ENCODE assay signal across 1 cellular context in genomic region chr9:128104171-128104618, GRCh38.
A peak's percentile ranks its signal among the peaks of the same experiment; 100 is the strongest.
TF ChIP-seq lines count a peak whose summit lies in the region.

No MANE protein-coding gene starts in this region.

TF ChIP-seq in HepG2, 621 proteins besides CTCF, POLR2A, EP300 and RAD21 (continued from another document and continues in another):
- TF ChIP-seq BRF2 (CRISPR knock-in tag; IDR thresholded peaks at IDR 0.05) (peak; percentile 45; the same call in 1 of the 2 replicates), ZFP82 (CRISPR knock-in tag; IDR thresholded peaks at IDR 0.05; ENCODE audit: borderline replicate concordance) (no peak), FOXA1 (IDR thresholded peaks at IDR 0.05) (no peak), FOXA1 (CRISPR knock-in tag; IDR thresholded peaks at IDR 0.05) (peak; percentile 10; the same call in 1 of the 2 replicates), ZNF766 (CRISPR knock-in tag; IDR thresholded peaks at IDR 0.05; ENCODE audit: borderline replicate concordance) (no peak), ZNF652 (CRISPR knock-in tag; IDR thresholded peaks at IDR 0.05; ENCODE audit: borderline replicate concordance, low read depth) (no peak; the same call in 1 of the 2 replicates), ZFP91 (CRISPR knock-in tag; IDR thresholded peaks at IDR 0.05; ENCODE audit: borderline replicate concordance) (peak; percentile 57), NR2F1 (CRISPR knock-in tag; IDR thresholded peaks at IDR 0.05) (0 out of 4 replicates have a peak, but pooled peaks of 1 of the 2 experiments have one; percentile 15), MYC (CRISPR knock-in tag; IDR thresholded peaks at IDR 0.05; ENCODE audit: borderline replicate concordance) (peak; percentile 72; the same call in 1 of the 2 replicates), MAFG (CRISPR knock-in tag; IDR thresholded peaks at IDR 0.05) (no peak), ZNF609 (CRISPR knock-in tag; IDR thresholded peaks at IDR 0.05; ENCODE audit: borderline replicate concordance) (peak; percentile 80; the same call in 1 of the 2 replicates), ZNF605 (CRISPR knock-in tag; IDR thresholded peaks at IDR 0.05) (peak; percentile 38; the same call in 1 of the 2 replicates), ARNTL (CRISPR knock-in tag; IDR thresholded peaks at IDR 0.05) (peak; percentile 98), HNRNPL (IDR thresholded peaks at IDR 0.05; ENCODE audit: low read depth, low read length) (peak; percentile 97), HMG20B (CRISPR knock-in tag; conservative IDR thresholded peaks at IDR 0.05) (0 out of 2 replicates have a peak, but pooled peaks have one; percentile 34), FLYWCH1 (CRISPR knock-in tag; IDR thresholded peaks at IDR 0.05) (no peak), FOXO1 (CRISPR knock-in tag; IDR thresholded peaks at IDR 0.05) (peak; percentile 75), ZNF556 (CRISPR knock-in tag; IDR thresholded peaks at IDR 0.05; ENCODE audit: borderline replicate concordance) (peak; percentile 71), U2AF2 (IDR thresholded peaks at IDR 0.05; ENCODE audit: low read depth, low read length) (no peak), ZNF788 (CRISPR knock-in tag; IDR thresholded peaks at IDR 0.05; ENCODE audit: borderline replicate concordance) (peak; percentile 72; the same call in 1 of the 2 replicates), ZNF577 (CRISPR knock-in tag; IDR thresholded peaks at IDR 0.05; ENCODE audit: borderline replicate concordance, low read depth) (no peak), ZSCAN21 (CRISPR knock-in tag; IDR thresholded peaks at IDR 0.05; ENCODE audit: borderline replicate concordance) (peak; percentile 62; the same call in 1 of the 2 replicates), ZNF292 (CRISPR knock-in tag; IDR thresholded peaks at IDR 0.05; ENCODE audit: borderline replicate concordance, low read depth) (peak; percentile 64; the same call in 1 of the 2 replicates), ZNF362 (CRISPR knock-in tag; IDR thresholded peaks at IDR 0.05; ENCODE audit: borderline replicate concordance) (peak; percentile 62)
- TF ChIP-seq, protein P1, sequence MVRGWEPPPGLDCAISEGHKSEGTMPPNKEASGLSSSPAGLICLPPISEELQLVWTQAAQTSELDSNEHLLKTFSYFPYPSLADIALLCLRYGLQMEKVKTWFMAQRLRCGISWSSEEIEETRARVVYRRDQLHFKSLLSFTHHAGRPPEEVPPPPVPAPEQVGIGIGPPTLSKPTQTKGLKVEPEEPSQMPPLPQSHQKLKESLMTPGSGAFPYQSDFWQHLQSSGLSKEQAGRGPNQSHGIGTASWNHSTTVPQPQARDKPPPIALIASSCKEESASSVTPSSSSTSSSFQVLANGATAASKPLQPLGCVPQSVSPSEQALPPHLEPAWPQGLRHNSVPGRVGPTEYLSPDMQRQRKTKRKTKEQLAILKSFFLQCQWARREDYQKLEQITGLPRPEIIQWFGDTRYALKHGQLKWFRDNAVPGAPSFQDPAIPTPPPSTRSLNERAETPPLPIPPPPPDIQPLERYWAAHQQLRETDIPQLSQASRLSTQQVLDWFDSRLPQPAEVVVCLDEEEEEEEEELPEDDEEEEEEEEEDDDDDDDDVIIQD (CRISPR knock-in tag; IDR thresholded peaks at IDR 0.05; ENCODE audit: low read depth): no peak
- TF ChIP-seq, protein P2, sequence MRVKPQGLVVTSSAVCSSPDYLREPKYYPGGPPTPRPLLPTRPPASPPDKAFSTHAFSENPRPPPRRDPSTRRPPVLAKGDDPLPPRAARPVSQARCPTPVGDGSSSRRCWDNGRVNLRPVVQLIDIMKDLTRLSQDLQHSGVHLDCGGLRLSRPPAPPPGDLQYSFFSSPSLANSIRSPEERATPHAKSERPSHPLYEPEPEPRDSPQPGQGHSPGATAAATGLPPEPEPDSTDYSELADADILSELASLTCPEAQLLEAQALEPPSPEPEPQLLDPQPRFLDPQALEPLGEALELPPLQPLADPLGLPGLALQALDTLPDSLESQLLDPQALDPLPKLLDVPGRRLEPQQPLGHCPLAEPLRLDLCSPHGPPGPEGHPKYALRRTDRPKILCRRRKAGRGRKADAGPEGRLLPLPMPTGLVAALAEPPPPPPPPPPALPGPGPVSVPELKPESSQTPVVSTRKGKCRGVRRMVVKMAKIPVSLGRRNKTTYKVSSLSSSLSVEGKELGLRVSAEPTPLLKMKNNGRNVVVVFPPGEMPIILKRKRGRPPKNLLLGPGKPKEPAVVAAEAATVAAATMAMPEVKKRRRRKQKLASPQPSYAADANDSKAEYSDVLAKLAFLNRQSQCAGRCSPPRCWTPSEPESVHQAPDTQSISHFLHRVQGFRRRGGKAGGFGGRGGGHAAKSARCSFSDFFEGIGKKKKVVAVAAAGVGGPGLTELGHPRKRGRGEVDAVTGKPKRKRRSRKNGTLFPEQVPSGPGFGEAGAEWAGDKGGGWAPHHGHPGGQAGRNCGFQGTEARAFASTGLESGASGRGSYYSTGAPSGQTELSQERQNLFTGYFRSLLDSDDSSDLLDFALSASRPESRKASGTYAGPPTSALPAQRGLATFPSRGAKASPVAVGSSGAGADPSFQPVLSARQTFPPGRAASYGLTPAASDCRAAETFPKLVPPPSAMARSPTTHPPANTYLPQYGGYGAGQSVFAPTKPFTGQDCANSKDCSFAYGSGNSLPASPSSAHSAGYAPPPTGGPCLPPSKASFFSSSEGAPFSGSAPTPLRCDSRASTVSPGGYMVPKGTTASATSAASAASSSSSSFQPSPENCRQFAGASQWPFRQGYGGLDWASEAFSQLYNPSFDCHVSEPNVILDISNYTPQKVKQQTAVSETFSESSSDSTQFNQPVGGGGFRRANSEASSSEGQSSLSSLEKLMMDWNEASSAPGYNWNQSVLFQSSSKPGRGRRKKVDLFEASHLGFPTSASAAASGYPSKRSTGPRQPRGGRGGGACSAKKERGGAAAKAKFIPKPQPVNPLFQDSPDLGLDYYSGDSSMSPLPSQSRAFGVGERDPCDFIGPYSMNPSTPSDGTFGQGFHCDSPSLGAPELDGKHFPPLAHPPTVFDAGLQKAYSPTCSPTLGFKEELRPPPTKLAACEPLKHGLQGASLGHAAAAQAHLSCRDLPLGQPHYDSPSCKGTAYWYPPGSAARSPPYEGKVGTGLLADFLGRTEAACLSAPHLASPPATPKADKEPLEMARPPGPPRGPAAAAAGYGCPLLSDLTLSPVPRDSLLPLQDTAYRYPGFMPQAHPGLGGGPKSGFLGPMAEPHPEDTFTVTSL (CRISPR knock-in tag; IDR thresholded peaks at IDR 0.05; ENCODE audit: borderline replicate concordance): no peak
- TF ChIP-seq, protein P3, sequence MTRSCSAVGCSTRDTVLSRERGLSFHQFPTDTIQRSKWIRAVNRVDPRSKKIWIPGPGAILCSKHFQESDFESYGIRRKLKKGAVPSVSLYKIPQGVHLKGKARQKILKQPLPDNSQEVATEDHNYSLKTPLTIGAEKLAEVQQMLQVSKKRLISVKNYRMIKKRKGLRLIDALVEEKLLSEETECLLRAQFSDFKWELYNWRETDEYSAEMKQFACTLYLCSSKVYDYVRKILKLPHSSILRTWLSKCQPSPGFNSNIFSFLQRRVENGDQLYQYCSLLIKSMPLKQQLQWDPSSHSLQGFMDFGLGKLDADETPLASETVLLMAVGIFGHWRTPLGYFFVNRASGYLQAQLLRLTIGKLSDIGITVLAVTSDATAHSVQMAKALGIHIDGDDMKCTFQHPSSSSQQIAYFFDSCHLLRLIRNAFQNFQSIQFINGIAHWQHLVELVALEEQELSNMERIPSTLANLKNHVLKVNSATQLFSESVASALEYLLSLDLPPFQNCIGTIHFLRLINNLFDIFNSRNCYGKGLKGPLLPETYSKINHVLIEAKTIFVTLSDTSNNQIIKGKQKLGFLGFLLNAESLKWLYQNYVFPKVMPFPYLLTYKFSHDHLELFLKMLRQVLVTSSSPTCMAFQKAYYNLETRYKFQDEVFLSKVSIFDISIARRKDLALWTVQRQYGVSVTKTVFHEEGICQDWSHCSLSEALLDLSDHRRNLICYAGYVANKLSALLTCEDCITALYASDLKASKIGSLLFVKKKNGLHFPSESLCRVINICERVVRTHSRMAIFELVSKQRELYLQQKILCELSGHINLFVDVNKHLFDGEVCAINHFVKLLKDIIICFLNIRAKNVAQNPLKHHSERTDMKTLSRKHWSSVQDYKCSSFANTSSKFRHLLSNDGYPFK (CRISPR knock-in tag; IDR thresholded peaks at IDR 0.05; ENCODE audit: borderline replicate concordance): peak; percentile 65; the same call in 1 of the 2 replicates
- TF ChIP-seq, protein P4, sequence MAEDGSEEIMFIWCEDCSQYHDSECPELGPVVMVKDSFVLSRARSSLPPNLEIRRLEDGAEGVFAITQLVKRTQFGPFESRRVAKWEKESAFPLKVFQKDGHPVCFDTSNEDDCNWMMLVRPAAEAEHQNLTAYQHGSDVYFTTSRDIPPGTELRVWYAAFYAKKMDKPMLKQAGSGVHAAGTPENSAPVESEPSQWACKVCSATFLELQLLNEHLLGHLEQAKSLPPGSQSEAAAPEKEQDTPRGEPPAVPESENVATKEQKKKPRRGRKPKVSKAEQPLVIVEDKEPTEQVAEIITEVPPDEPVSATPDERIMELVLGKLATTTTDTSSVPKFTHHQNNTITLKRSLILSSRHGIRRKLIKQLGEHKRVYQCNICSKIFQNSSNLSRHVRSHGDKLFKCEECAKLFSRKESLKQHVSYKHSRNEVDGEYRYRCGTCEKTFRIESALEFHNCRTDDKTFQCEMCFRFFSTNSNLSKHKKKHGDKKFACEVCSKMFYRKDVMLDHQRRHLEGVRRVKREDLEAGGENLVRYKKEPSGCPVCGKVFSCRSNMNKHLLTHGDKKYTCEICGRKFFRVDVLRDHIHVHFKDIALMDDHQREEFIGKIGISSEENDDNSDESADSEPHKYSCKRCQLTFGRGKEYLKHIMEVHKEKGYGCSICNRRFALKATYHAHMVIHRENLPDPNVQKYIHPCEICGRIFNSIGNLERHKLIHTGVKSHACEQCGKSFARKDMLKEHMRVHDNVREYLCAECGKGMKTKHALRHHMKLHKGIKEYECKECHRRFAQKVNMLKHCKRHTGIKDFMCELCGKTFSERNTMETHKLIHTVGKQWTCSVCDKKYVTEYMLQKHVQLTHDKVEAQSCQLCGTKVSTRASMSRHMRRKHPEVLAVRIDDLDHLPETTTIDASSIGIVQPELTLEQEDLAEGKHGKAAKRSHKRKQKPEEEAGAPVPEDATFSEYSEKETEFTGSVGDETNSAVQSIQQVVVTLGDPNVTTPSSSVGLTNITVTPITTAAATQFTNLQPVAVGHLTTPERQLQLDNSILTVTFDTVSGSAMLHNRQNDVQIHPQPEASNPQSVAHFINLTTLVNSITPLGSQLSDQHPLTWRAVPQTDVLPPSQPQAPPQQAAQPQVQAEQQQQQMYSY (CRISPR knock-in tag; IDR thresholded peaks at IDR 0.05): no peak
- TF ChIP-seq, protein P5, sequence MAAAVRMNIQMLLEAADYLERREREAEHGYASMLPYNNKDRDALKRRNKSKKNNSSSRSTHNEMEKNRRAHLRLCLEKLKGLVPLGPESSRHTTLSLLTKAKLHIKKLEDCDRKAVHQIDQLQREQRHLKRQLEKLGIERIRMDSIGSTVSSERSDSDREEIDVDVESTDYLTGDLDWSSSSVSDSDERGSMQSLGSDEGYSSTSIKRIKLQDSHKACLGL (CRISPR knock-in tag; IDR thresholded peaks at IDR 0.05): peak; percentile 67; the same call in 1 of the 2 replicates
